19 cellular contexts compared by ENCODE assay signal in the genomic region with DNA sequence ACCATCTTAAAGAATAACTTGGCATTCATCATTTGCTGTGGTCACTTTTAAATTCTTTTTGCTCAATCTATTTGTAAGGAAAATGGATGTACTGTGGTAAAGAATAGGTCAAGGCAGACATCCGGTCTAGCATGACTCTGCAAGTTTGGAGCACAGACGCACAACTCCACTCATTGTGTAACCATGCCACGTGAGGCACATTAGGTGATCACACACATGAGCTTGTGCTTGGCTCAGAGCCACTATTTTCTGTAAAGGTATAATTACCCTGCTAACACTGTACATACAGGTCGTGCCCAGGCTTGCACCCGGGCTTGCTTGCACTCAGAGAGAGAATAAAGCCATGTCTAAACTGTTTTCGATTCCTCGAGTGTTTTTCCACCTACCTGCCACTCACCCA.
DNase-seq lines count a peak whose midpoint lies in the region; ATAC-seq and TF ChIP-seq lines count a peak whose summit lies in the region.
"Had no signal": no experiment of that assay in that cellular context is flagged by ENCODE, and none has a peak within 500 bp of the region (broad histone marks: within the 10 kb centered on the region; RNA-seq: fewer than 3 reads in every experiment).

No MANE protein-coding gene starts in this region.

- POLR2A ChIA-PET in OCI-LY7 (lab: Charles Lee): no interaction called here

- no peaks in the 10 kb centered on the region for H3K79me2 ChIP-seq in OCI-LY7 (ENCODE audit: insufficient read depth, low read depth, low read length)

- H4K20me1 ChIP-seq in OCI-LY7 (ENCODE audit: insufficient read depth, low read length): no peaks in the 10 kb centered on the region

- H3K4me1 ChIP-seq in OCI-LY7 (ENCODE audit: insufficient read depth, low read length, poor library complexity, severe bottlenecking) (no peaks in the 10 kb centered on the region), Peyer's patch (no peaks in the 10 kb centered on the region)
- H3K4me1 ChIP-seq: A549, gastroesophageal sphincter had no signal

- H3K9me2 ChIP-seq in OCI-LY7 (ENCODE audit: insufficient read depth, low read length): no peaks in the 10 kb centered on the region

- CTCF ChIA-PET in OCI-LY7 (lab: Charles Lee; ENCODE audit: unreplicated experiment): no interaction called here

- no peak overlapping the region for H2AFZ ChIP-seq in OCI-LY7 (ENCODE audit: low read length)

- no peak overlapping the region for H3K4me2 ChIP-seq in OCI-LY7 (ENCODE audit: low read length)
- H3K4me2 ChIP-seq: A549 had no signal

- BruUV-seq in OCI-LY7 (replicated peaks; lab: Mats Ljungman, UMichigan): no TSS peak

- H3K9me3 ChIP-seq in OCI-LY7 (ENCODE audit: low read length) (no peaks in the 10 kb centered on the region), Peyer's patch (no peaks in the 10 kb centered on the region)
- H3K9me3 ChIP-seq: A549, gastroesophageal sphincter, neutrophil had no signal

- intact Hi-C loops in OCI-LY7 (cut with micrococcal nuclease; ENCODE audit: unreplicated experiment): no loop called here

- ATAC-seq in HG03097 (IDR thresholded peaks at IDR 0.05; ENCODE audit: low FRiP score, unreplicated experiment): no peak
- ATAC-seq: A549; gastroesophageal sphincter; left ventricle myocardium superior; stimulated activated naive CD8-positive, alpha-beta T cell treated with anti-CD3 and anti-CD28 coated beads, Interleukin-15, Interleukin-2, amounts not matched to agents 100 U/mL and 50 U/mL, for 24 hours had no signal

- DNase-seq in NCI-H1417 (lab: John Stamatoyannopoulos, UW) (peak in 2 of 3 experiments; percentile 43 to 72), NCI-H1417 treated with DMSO at 0.1 percent for 48 hours (lab: John Stamatoyannopoulos, UW) (no peak), NCI-H1105 (lab: John Stamatoyannopoulos, UW) (peak; percentile 68), OCI-LY7 (ENCODE audit: low spot score) (peak; percentile 7), fibroblast of pulmonary artery (ENCODE audit: low read depth) (peak; percentile 13), Peyer's patch (no peak), C1 segment of cervical spinal cord (lab: John Stamatoyannopoulos, UW) (no peak)
- DNase-seq: activated CD4-positive, alpha-beta T cell treated with anti-CD3 and anti-CD28 coated beads for 48 hours; activated CD8-positive, alpha-beta memory T cell treated with anti-CD3 and anti-CD28 coated beads, Interleukin-2, amount 50 U/mL, for 4 hours; activated gamma-delta T cell treated with Interleukin-2 at 50 U/mL for 16 hours; CD4-positive, CD25-positive, alpha-beta regulatory T cell; left ventricle myocardium superior; stimulated activated naive CD8-positive, alpha-beta T cell treated with anti-CD3 and anti-CD28 coated beads, Interleukin-15, Interleukin-2, amounts not matched to agents 100 U/mL and 50 U/mL, for 24 hours; trophoblast cell had no signal

- no peaks in the 10 kb centered on the region for H3K27me3 ChIP-seq in Peyer's patch
- H3K27me3 ChIP-seq: gastroesophageal sphincter, neutrophil had no signal

- H3K36me3 ChIP-seq in OCI-LY7 (ENCODE audit: insufficient read depth, low read length) (no peaks in the 10 kb centered on the region), Peyer's patch (no peaks in the 10 kb centered on the region)
- H3K36me3 ChIP-seq: gastroesophageal sphincter, neutrophil had no signal

- no peak for TF ChIP-seq POLR2A in Peyer's patch (IDR thresholded peaks at IDR 0.05)

- H3K4me3 ChIP-seq in OCI-LY7 (ENCODE audit: low read depth, low read length, poor library complexity, severe bottlenecking) (no peak overlapping the region), fibroblast of pulmonary artery (replicated peaks; ENCODE audit: low read depth, low read length) (no peak overlapping the region), Peyer's patch (no peak overlapping the region)
- H3K4me3 ChIP-seq: A549, coronary artery, gastroesophageal sphincter had no signal

- no peak overlapping the region for H3K27ac ChIP-seq in OCI-LY7 (ENCODE audit: low read depth, low read length, poor library complexity, severe bottlenecking)
- no peak overlapping the region for H3K27ac ChIP-seq in Peyer's patch
- H3K27ac ChIP-seq: A549, coronary artery, gastroesophageal sphincter, neutrophil had no signal

- TF ChIP-seq CTCF in OCI-LY7 (conservative IDR thresholded peaks at IDR 0.05; ENCODE audit: low read length) (no peak), fibroblast of pulmonary artery (IDR thresholded peaks at IDR 0.05; ENCODE audit: low read length, missing control alignments) (no peak), Peyer's patch (IDR thresholded peaks at IDR 0.05) (no peak)

Comparison
In these comparisons a context has a peak if more than half of its experiments do, and no peak if none do; other contexts are left out.
1. DNase-seq: peak in NCI-H1417 (2 of 3), NCI-H1105 (single experiment), OCI-LY7 (single experiment) and fibroblast of pulmonary artery (single experiment); none in NCI-H1417 treated with DMSO at 0.1 percent for 48 hours (single experiment), Peyer's patch (0 of 3) and C1 segment of cervical spinal cord (0 of 14).